ENCODE assay signal across 16 cellular contexts in the genomic region with DNA sequence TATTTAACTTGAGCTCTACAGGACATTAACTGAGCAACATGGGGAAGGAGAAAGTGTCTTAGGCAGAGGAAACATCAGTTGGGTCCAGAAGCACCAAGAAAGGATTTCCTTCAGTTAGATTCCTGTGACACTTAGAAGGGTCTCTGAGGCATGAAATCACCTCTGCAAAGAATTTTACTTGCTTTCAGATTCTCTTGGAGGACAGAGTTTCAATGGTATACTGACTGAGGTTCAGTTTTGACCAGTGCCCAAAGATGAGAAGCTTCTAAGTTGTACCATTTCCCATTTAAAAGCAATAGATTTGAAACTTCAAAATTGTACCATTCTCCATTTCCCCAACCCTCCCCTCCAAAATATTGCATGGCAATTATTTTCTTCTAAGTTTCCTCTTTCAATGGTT.
DNase-seq lines count a peak whose midpoint lies in the region; FAIRE-seq and TF ChIP-seq lines count a peak whose summit lies in the region.
"Had no signal": no experiment of that assay in that cellular context is flagged by ENCODE, and none has a peak within 500 bp of the region (broad histone marks: within the 10 kb centered on the region; RNA-seq: fewer than 3 reads in every experiment).

No MANE protein-coding gene starts in this region.

- peak overlapping the region; percentile 22 for H3K4me2 ChIP-seq in Loucy (ENCODE audit: low read depth, low read length, poor library complexity, severe bottlenecking)
- no peak overlapping the region for H3K4me2 ChIP-seq in mammary epithelial cell (ENCODE audit: insufficient read depth, low read depth, low read length)

- H3K4me1 ChIP-seq in Loucy (ENCODE audit: insufficient read depth, low read length, poor library complexity, severe bottlenecking) (peaks cover 12% of the 10 kb centered on the region), tibial artery (peaks cover 0 to 4% (median 0%) of the 10 kb centered on the region in 4 donors), mammary epithelial cell (ENCODE audit: insufficient read depth, low read length) (no peaks in the 10 kb centered on the region)

- TF ChIP-seq CTCF in GM12865 (IDR thresholded peaks at IDR 0.05; ENCODE audit: insufficient read depth, low read depth, low read length, missing control alignments) (no peak), Loucy (conservative IDR thresholded peaks at IDR 0.05; ENCODE audit: low read length) (no peak), tibial artery (IDR thresholded peaks at IDR 0.05) (no peak), mammary epithelial cell (conservative IDR thresholded peaks at IDR 0.05 in 1 of 2, IDR thresholded peaks at IDR 0.05 in 1 of 2; ENCODE audit: extremely low read depth in 1 of 2, insufficient read depth in 1 of 2, low read depth in 1 of 2, low read length in 2 of 2) (no peak)

- TF ChIP-seq POLR2A in H54 (IDR thresholded peaks at IDR 0.05; ENCODE audit: low read depth, low read length) = no peak

- BruUV-seq in mammary epithelial cell (replicated peaks; lab: Mats Ljungman, UMichigan) = no TSS peak

- CTCF ChIA-PET in mammary epithelial cell (lab: Charles Lee; ENCODE audit: low non-redundant PET) = no interaction called here

- dilution Hi-C loops in mammary epithelial cell (cut with HindIII; ENCODE audit: low sequenced_read_pairs) = no loop called here

- intact Hi-C loops in tibial artery (cut with DNase I; ENCODE audit: low total_unique reads) (no loop called here), mammary epithelial cell (cut with micrococcal nuclease) (no loop called here)

- H3F3A ChIP-seq in Loucy (ENCODE audit: low read depth) = no peaks in the 10 kb centered on the region

- in situ Hi-C loops in mammary epithelial cell (cut with MboI; ENCODE audit: low sequenced_read_pairs in 2 of 2) = no loop called here

- H4K20me1 ChIP-seq in Loucy (ENCODE audit: insufficient read depth, low read length, poor library complexity, severe bottlenecking) (peaks cover 8% of the 10 kb centered on the region), mammary epithelial cell (ENCODE audit: insufficient read depth, low read length) (no peaks in the 10 kb centered on the region)

- H3K4me3 ChIP-seq in GM12865 (ENCODE audit: low read depth, low read length) (no peak overlapping the region), Loucy (ENCODE audit: low read length, poor library complexity, severe bottlenecking) (no peak overlapping the region), tibial artery (no peak overlapping the region), mammary epithelial cell (replicated peaks in 1 of 3; ENCODE audit: insufficient read depth in 1 of 3, low read depth in 2 of 3, low read length in 3 of 3) (no peak overlapping the region)

- DNase-seq in GM12865 (ENCODE audit: low read depth) (peak; percentile 5), H54 (ENCODE audit: insufficient read length, low spot score) (no peak), SHP77 (lab: John Stamatoyannopoulos, UW) (no peak), tibial artery (no peak), mammary epithelial cell (no peak)
- DNase-seq: ACHN; BE2C; CD4-positive, alpha-beta memory T cell; DMS153; DMS79; GDM1; GOT3; H9; Kasumi-1 had no signal

- H3K36me3 ChIP-seq in Loucy (ENCODE audit: insufficient read depth, low read length) (peaks cover 5% of the 10 kb centered on the region), tibial artery (peaks cover 0 to 3% (median 3%) of the 10 kb centered on the region in 3 donors), mammary epithelial cell (ENCODE audit: insufficient read depth, low read length) (no peaks in the 10 kb centered on the region)

- no peak overlapping the region for H3K9ac ChIP-seq in Loucy (ENCODE audit: low read depth, low read length, poor library complexity, severe bottlenecking)
- no peak overlapping the region for H3K9ac ChIP-seq in mammary epithelial cell (ENCODE audit: insufficient read depth, low read length)

- H3K79me2 ChIP-seq in Loucy (ENCODE audit: insufficient read depth, low read length) (peaks cover 44% of the 10 kb centered on the region; the same call in 1 of the 2 replicates), mammary epithelial cell (ENCODE audit: insufficient read depth, low read length) (peaks cover 30% of the 10 kb centered on the region)

- no peak overlapping the region for H2AFZ ChIP-seq in Loucy (ENCODE audit: low read length)
- no peak overlapping the region for H2AFZ ChIP-seq in mammary epithelial cell (ENCODE audit: low read depth, low read length)

- H3K27me3 ChIP-seq in Loucy (ENCODE audit: insufficient read depth, low read length, poor library complexity, severe bottlenecking) (no peaks in the 10 kb centered on the region), tibial artery (no peaks in the 10 kb centered on the region), mammary epithelial cell (ENCODE audit: insufficient read depth, low read length) (no peaks in the 10 kb centered on the region)
- H3K27me3 ChIP-seq: BE2C had no signal

- no peaks in the 10 kb centered on the region for H3K9me2 ChIP-seq in Loucy (replicated peaks; ENCODE audit: low read depth, low read length)

- H3K27ac ChIP-seq in tibial artery = no peak overlapping the region
- H3K27ac ChIP-seq in mammary epithelial cell (ENCODE audit: insufficient read depth, low read depth, low read length) = no peak overlapping the region
- H3K27ac ChIP-seq: HL-60 had no signal

- H3K9me3 ChIP-seq in Loucy (ENCODE audit: insufficient read depth, low read depth, low read length) (no peaks in the 10 kb centered on the region), tibial artery (no peaks in the 10 kb centered on the region), mammary epithelial cell (replicated peaks; ENCODE audit: insufficient read depth, low read length) (no peaks in the 10 kb centered on the region)
- H3K9me3 ChIP-seq: BE2C had no signal

- peak; percentile 20 for FAIRE-seq in H54 (lab: Jason Lieb, UNC)
